Comparison of ENCODE assay signal across 9 cellular contexts in the genomic region with DNA sequence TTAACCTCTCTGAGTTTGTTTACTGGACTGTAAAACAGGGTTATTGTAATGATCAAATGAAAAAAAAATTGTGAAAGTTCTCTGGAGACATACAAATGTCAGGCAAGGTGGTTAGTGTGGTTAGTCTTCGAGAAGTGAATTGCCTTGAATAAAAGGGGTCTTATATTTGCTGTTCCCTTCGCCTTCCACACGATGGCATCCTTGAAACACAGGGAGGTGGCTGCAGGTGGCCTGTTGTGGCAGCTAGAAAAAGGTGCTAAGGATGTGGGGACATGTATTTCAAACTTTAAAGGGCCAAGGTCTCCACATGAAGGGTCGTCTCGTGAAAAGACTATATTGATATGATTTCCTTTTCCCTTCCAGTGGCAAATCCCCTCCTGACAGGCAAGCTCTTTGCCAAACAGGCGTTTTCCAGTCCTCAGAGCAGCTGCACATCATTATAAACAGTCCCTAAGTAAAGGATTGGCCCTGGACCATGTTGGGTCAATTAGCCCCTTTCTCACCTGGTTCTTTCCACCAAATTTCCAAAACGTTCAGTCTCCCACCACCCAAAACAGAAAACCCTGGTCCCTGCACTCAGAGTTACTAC.
DNase-seq lines count a peak whose midpoint lies in the region; ATAC-seq and TF ChIP-seq lines count a peak whose summit lies in the region.
"Had no signal": no experiment of that assay in that cellular context is flagged by ENCODE, and none has a peak within 500 bp of the region (broad histone marks: within the 10 kb centered on the region; RNA-seq: fewer than 3 reads in every experiment).

No MANE protein-coding gene starts in this region.

- H3K27me3 ChIP-seq in A673 (replicated peaks; ENCODE audit: insufficient read depth, low read depth, low read length, poor library complexity) = no peaks in the 10 kb centered on the region
- no peaks in the 10 kb centered on the region for H3K27me3 ChIP-seq in psoas muscle (ENCODE audit: insufficient read depth in 3 of 3, low read length in 2 of 3)

- WGBS in psoas muscle, 3 donors = 34 to 37% (median 36%) methylated on average over 7 of the region's 7 CpGs

- peak; percentile 76 for DNase-seq in A673 (ENCODE audit: low spot score)
- DNase-seq in NCI-H2171 treated with DMSO at 0.1 percent for 48 hours (lab: John Stamatoyannopoulos, UW) = peak; percentile 47
- peak in 2 of 3 experiments; percentile 28 to 33 for DNase-seq in activated CD8-positive, alpha-beta memory T cell treated with anti-CD3 and anti-CD28 coated beads for 48 hours (ENCODE audit: low read depth in 2 of 3, low spot score in 2 of 3)
- no peak for DNase-seq in psoas muscle
- no peak for DNase-seq in activated CD4-positive, CD25-positive, alpha-beta regulatory T cell treated with anti-CD3 and anti-CD28 coated beads, Interleukin-2, amount 50 U/mL, for 72 hours

- peak; percentile 82 for TF ChIP-seq CTCF in A673 (conservative IDR thresholded peaks at IDR 0.05; ENCODE audit: low read depth, low read length)
- TF ChIP-seq CTCF in GM12873 (IDR thresholded peaks at IDR 0.05; ENCODE audit: insufficient read depth, low read depth, low read length, missing control alignments) = peak; percentile 82
- TF ChIP-seq CTCF in psoas muscle (IDR thresholded peaks at IDR 0.05) = peak; percentile 40

- peak; percentile 24 for ATAC-seq in esophagus mucosa
- ATAC-seq in psoas muscle = peak in 3 of 4 donors; percentile 36 to 48 (median 45)
- no peak for ATAC-seq in GM21737 (IDR thresholded peaks at IDR 0.05; ENCODE audit: unreplicated experiment)
- ATAC-seq: right cardiac atrium had no signal

- H3K4me3 ChIP-seq in A673 (ENCODE audit: low read depth, low read length, poor library complexity, severe bottlenecking) (no peak overlapping the region), psoas muscle (no peak overlapping the region)

- H3K36me3 ChIP-seq in A673 (ENCODE audit: insufficient read depth, low read length, poor library complexity, severe bottlenecking) (no peaks in the 10 kb centered on the region), psoas muscle (ENCODE audit: insufficient read depth in 1 of 2, low read depth in 1 of 2) (no peaks in the 10 kb centered on the region)

- peaks cover 12% of the 10 kb centered on the region for H3K4me1 ChIP-seq in A673 (ENCODE audit: insufficient read depth, low read length, poor library complexity, severe bottlenecking)
- no peaks in the 10 kb centered on the region for H3K4me1 ChIP-seq in psoas muscle

- POLR2A ChIA-PET in A673 (lab: Charles Lee; ENCODE audit: low non-redundant PET) = no interaction called here

- H3K27ac ChIP-seq in A673 (ENCODE audit: low read depth, low read length, poor library complexity, severe bottlenecking) (no peak overlapping the region), psoas muscle (no peak overlapping the region)

- intact Hi-C loops in A673 (cut with micrococcal nuclease; ENCODE audit: unreplicated experiment) = loop anchor here (1.0 to 5.0 kb wide), 4 partner anchors 257 to 418 kb away; no protein-coding TSS in a partner anchor
- intact Hi-C loops in psoas muscle (cut with DNase I) = loop anchor here in 1 of 2 donors (10.0 kb wide), 1 partner anchor 321 kb away; no protein-coding TSS in a partner anchor

- BruUV-seq in A673 (replicated peaks; lab: Mats Ljungman, UMichigan) = no TSS peak

- H3K9me3 ChIP-seq in A673 (ENCODE audit: low read depth, low read length, poor library complexity, severe bottlenecking) (no peaks in the 10 kb centered on the region), psoas muscle (no peaks in the 10 kb centered on the region)

- CTCF ChIA-PET in A673 (lab: Charles Lee) = interaction anchor here (0.5 to 1.8 kb wide), 4 partner anchors 256 to 418 kb away, joined by 3 to 12 read pairs (median 5); no protein-coding TSS in a partner anchor

Comparison
In these comparisons a context has a peak if more than half of its experiments do, and no peak if none do; other contexts are left out.
1. DNase-seq: peak in A673 (single experiment), NCI-H2171 treated with DMSO at 0.1 percent for 48 hours (single experiment) and activated CD8-positive, alpha-beta memory T cell treated with anti-CD3 and anti-CD28 coated beads for 48 hours (2 of 3); none in psoas muscle (0 of 2) and activated CD4-positive, CD25-positive, alpha-beta regulatory T cell treated with anti-CD3 and anti-CD28 coated beads, Interleukin-2, amount 50 U/mL, for 72 hours (single experiment).
2. Peak in every context shown above with its lines, with median percentiles within 50 percentile points of each other: CTCF ChIP-seq.